ENCODE assay signal across 36 cellular contexts in genomic region chr10:43411536-43411935, GRCh38. TPM values are rescaled to one million over a fixed set of nuclear protein-coding genes. Genes with fewer than 3 reads are reported as not detected.
"Had no signal": no experiment of that assay in that cellular context is flagged by ENCODE, and none has a peak within 500 bp of the region (broad histone marks: within the 10 kb centered on the region; RNA-seq: fewer than 3 reads in every experiment).

No MANE protein-coding gene starts in this region.

- H3K4me3 Mint-ChIP-seq: activated B cell treated with CpG ODN at 0.5 μM for 24 hours; activated CD4-positive, alpha-beta memory T cell treated with anti-CD3 and anti-CD28 coated beads, Interleukin-2, amount 10 ng/mL, durations not matched to agents 7 days and 5 days; central memory CD8-positive, alpha-beta T cell had no signal

- H3K9me3 ChIP-seq: ascending aorta, Peyer's patch, SJCRH30 had no signal

- H3K27ac ChIP-seq: ascending aorta, cardiac muscle cell, Peyer's patch, SJCRH30, SK-N-MC had no signal

- H3K27ac Mint-ChIP-seq: activated B cell treated with CpG ODN at 0.5 μM for 24 hours; activated CD8-positive, alpha-beta memory T cell treated with anti-CD3 and anti-CD28 coated beads, Interleukin-2, amount 10 ng/mL, durations not matched to agents 7 days and 5 days; activated naive CD8-positive, alpha-beta T cell treated with anti-CD3 and anti-CD28 coated beads for 36 hours had no signal

- H3K9me3 Mint-ChIP-seq: activated B cell treated with CpG ODN at 0.5 μM for 24 hours; activated CD4-positive, alpha-beta memory T cell treated with anti-CD3 and anti-CD28 coated beads, Interleukin-2, amount 10 ng/mL, durations not matched to agents 7 days and 5 days; activated naive CD4-positive, alpha-beta T cell treated with anti-CD3 and anti-CD28 coated beads, Interleukin-2, amount 10 ng/mL, durations not matched to agents 7 days and 5 days; activated naive CD8-positive, alpha-beta T cell treated with anti-CD3 and anti-CD28 coated beads for 36 hours; central memory CD8-positive, alpha-beta T cell; T-helper 1 cell treated with Interleukin-12 subunit alpha and Interleukin-12 subunit beta and Interleukin-4 antibody, amounts not matched to agents 30 μg/mL and 1 μg/mL, for 36 hours; T-helper 2 cell treated with Interferon-gamma antibody and Interleukin-4, amounts not matched to agents 5 μg/mL and 100 μg/mL, for 36 hours had no signal

- H3K36me3 ChIP-seq: ascending aorta, cardiac muscle cell, Peyer's patch, SJCRH30 had no signal

- H3K27me3 ChIP-seq: ascending aorta, cardiac muscle cell, Peyer's patch, SJCRH30 had no signal

- H3K4me1 ChIP-seq: Peyer's patch, SJCRH30 had no signal

- DNase-seq: activated B cell treated with CpG ODN at 0.5 μM for 24 hours; activated CD4-positive, alpha-beta memory T cell treated with anti-CD3 and anti-CD28 coated beads, Interleukin-2, amount 10 ng/mL, durations not matched to agents 7 days and 5 days; activated CD4-positive, alpha-beta T cell treated with anti-CD3 and anti-CD28 coated beads for 48 hours; activated CD4-positive, CD25-positive, alpha-beta regulatory T cell treated with anti-CD3 and anti-CD28 coated beads, Interleukin-2, amount 50 U/mL, for 72 hours; activated CD8-positive, alpha-beta memory T cell treated with anti-CD3 and anti-CD28 coated beads for 24 hours; activated CD8-positive, alpha-beta memory T cell treated with anti-CD3 and anti-CD28 coated beads, Interleukin-2, amount 10 ng/mL, durations not matched to agents 7 days and 5 days; activated CD8-positive, alpha-beta memory T cell treated with anti-CD3 and anti-CD28 coated beads, Interleukin-2, amount 50 U/mL, for 48 hours; activated effector memory CD4-positive, alpha-beta T cell treated with Interleukin-2 at 50 U/mL for 16 hours; activated naive CD4-positive, alpha-beta T cell treated with anti-CD3 and anti-CD28 coated beads, Interleukin-2, amount 10 ng/mL, durations not matched to agents 7 days and 5 days; activated naive CD8-positive, alpha-beta T cell treated with anti-CD3 and anti-CD28 coated beads for 36 hours; activated T-cell treated with anti-CD3 and anti-CD28 coated beads, Interleukin-2, amount 50 U/mL, for 48 hours; amygdala; Kasumi-1; MM.1S; MV-4-11; NCI-H1092; NCI-H1436 treated with DMSO at 0.1 percent for 48 hours; NCI-H1694 treated with DMSO at 0.1 percent for 48 hours; NCI-H2029 treated with DMSO at 0.1 percent for 48 hours; NCI-H2107; NCI-H2171; NCI-H510A; NCI-H526; NCI-H748 treated with DMSO at 0.1 percent for 48 hours; NK-92 treated with Interleukin-12 subunit alpha and Interleukin-12 subunit beta, amount 100 ng/mL, for 24 hours; PC-3; Peyer's patch; SHP77; SJCRH30 had no signal

- H3K27me3 Mint-ChIP-seq: activated B cell treated with CpG ODN at 0.5 μM for 24 hours; activated CD4-positive, alpha-beta memory T cell treated with anti-CD3 and anti-CD28 coated beads, Interleukin-2, amount 10 ng/mL, durations not matched to agents 7 days and 5 days; activated CD8-positive, alpha-beta memory T cell treated with anti-CD3 and anti-CD28 coated beads, Interleukin-2, amount 10 ng/mL, durations not matched to agents 7 days and 5 days; activated naive CD4-positive, alpha-beta T cell treated with anti-CD3 and anti-CD28 coated beads, Interleukin-2, amount 10 ng/mL, durations not matched to agents 7 days and 5 days; central memory CD8-positive, alpha-beta T cell had no signal

- H3K4me3 ChIP-seq: ascending aorta, cardiac muscle cell, Peyer's patch, SJCRH30, SK-N-MC had no signal

RNA-seq across cellular contexts. Expression of gene FXYD4, which starts 40.1 kb away (rescaled TPM):
- total RNA-seq: activated B cell treated with CpG ODN at 0.5 μM for 24 hours; activated CD4-positive, alpha-beta memory T cell treated with anti-CD3 and anti-CD28 coated beads, Interleukin-2, amount 10 ng/mL, durations not matched to agents 7 days and 5 days; activated naive CD8-positive, alpha-beta T cell treated with anti-CD3 and anti-CD28 coated beads for 36 hours; ascending aorta; cardiac muscle cell; chondrocyte; PC-3; Peyer's patch; SJCRH30 had no signal
- polyA plus RNA-seq: cardiac muscle cell had no signal
